Comparison of ENCODE assay signal across 1 cellular context in the genomic region with DNA sequence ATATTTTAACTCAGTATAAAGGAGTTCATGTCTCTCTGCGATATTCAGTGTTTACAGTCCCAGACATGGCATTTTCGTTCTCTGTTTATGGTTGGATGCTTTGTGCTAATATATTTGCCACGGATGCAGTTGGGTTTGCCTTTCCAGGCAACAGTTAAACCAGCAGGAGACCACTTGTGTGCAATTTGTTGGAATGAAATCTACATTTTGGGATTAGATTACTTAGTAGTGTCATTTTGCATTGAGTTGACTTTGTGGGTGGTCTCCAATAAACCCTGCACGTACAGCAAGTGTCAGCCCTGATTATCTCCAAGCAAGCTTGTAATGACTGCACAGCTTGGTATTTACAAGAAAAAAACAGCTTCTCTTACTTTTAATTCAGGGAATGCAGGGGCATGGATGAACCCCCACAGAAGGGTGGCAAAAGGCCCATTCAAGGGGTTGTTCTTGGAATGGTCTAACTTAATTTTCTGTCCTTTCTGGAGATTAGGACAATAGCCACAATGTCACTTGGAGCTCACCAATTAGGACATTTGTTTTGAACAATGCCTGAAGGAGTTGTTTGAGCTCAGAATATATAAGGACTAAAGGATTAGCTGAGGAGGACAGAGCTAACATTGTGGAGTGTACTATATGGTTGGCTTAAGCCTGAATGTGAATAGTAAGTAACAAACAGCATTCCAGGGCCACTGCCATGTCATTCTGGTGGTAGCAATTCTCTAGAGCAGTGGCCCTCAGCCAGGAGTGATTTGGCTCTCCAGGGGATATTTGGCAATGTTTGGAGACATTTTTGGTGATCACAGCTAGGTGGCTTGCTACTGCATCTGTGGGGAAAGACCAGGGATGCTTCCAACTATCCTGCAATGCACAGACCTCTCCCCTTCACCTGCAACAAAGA.
TF ChIP-seq lines count a peak whose summit lies in the region.

No MANE protein-coding gene starts in this region.

TF ChIP-seq in HCT116, 20 proteins besides CTCF, POLR2A, EP300 and RAD21:
- no peak for TF ChIP-seq SRF (IDR thresholded peaks at IDR 0.05; ENCODE audit: low read depth)
- no peak for TF ChIP-seq POLR2AphosphoS5 (IDR thresholded peaks at IDR 0.05; ENCODE audit: low read depth, low read length)
- TF ChIP-seq EGR1 (IDR thresholded peaks at IDR 0.05; ENCODE audit: low read depth), result no peak
- no peak for TF ChIP-seq SIN3A (IDR thresholded peaks at IDR 0.05; ENCODE audit: low read depth)
- no peak for TF ChIP-seq EZH2phosphoT487 (IDR thresholded peaks at IDR 0.05; ENCODE audit: borderline replicate concordance)
- TF ChIP-seq TCF7L2 (IDR thresholded peaks at IDR 0.05; ENCODE audit: borderline replicate concordance, extremely low read depth, insufficient read depth, insufficient read length), result no peak
TF ChIP-seq in HCT116: peak in this region for 0.
